ENCODE assay signal across 8 cellular contexts in genomic region chr10:52233351-52233991, GRCh38.
DNase-seq lines count a peak whose midpoint lies in the region; ATAC-seq, FAIRE-seq and TF ChIP-seq lines count a peak whose summit lies in the region.
"Not testable (repeated sequence)": the region's sequence is repeated elsewhere in the genome, so short reads cannot be mapped to it uniquely, and the experiment has no call there.

No MANE protein-coding gene starts in this region.

- not testable (repeated sequence) for TF ChIP-seq CTCF in A549 (IDR thresholded peaks at IDR 0.05); HCT116 (IDR thresholded peaks at IDR 0.05 in 2 of 3, conservative IDR thresholded peaks at IDR 0.05 in 1 of 3; ENCODE audit: borderline replicate concordance in 1 of 3, insufficient read depth in 1 of 3, low read depth in 2 of 3, low read length in 2 of 3); choroid plexus epithelial cell (conservative IDR thresholded peaks at IDR 0.05; ENCODE audit: low read depth, low read length); heart left ventricle (IDR thresholded peaks at IDR 0.05); mesothelial cell of epicardium (IDR thresholded peaks at IDR 0.05; ENCODE audit: unreplicated experiment); psoas muscle (IDR thresholded peaks at IDR 0.05)
- peak; percentile 10 for TF ChIP-seq CTCF in RWPE2 (IDR thresholded peaks at IDR 0.05; ENCODE audit: poor library complexity, severe bottlenecking)

- not testable (repeated sequence) for H3K9me3 ChIP-seq in A549; HCT116 (ENCODE audit: control insufficient read depth in 1 of 2, insufficient read depth in 1 of 2, low read depth in 1 of 2, low read length in 2 of 2); RWPE2 (ENCODE audit: severe bottlenecking); heart left ventricle; psoas muscle

- not testable (repeated sequence) for TF ChIP-seq RAD21 in A549 (conservative IDR thresholded peaks at IDR 0.05 in 1 of 2, IDR thresholded peaks at IDR 0.05 in 1 of 2); HCT116 (IDR thresholded peaks at IDR 0.05; ENCODE audit: low read depth)

- H3K27ac ChIP-seq in A549 (peak overlapping the region; percentile 25 to 66; a peak in 3 of 6 replicates), HCT116 (ENCODE audit: low read depth, low read length) (peak overlapping the region; percentile 43), RWPE2 (ENCODE audit: poor library complexity, severe bottlenecking) (peak overlapping the region; percentile 45), psoas muscle (peak overlapping the region; percentile 42)
- not testable (repeated sequence) for H3K27ac ChIP-seq in heart left ventricle

- H2AFZ ChIP-seq in HCT116 (ENCODE audit: low read depth, low read length, poor library complexity, severe bottlenecking), result not testable (repeated sequence)

- RAD21 ChIA-PET in HCT116 (lab: Charles Lee; ENCODE audit: low non-redundant PET in 1 of 2, low total read pairs in 2 of 2, uncharacterized antibody in 2 of 2, unreplicated experiment in 2 of 2), result not testable (repeated sequence)

- intact Hi-C loops in HCT116 (cut with micrococcal nuclease); activated T-helper 1 cell treated with anti-CD3 and anti-CD28 coated beads, Interleukin-12 subunit alpha, Interleukin-12 subunit beta, Interleukin-2, Interleukin-4 antibody, amounts not matched to agents 30 ng/mL and 10 ng/mL and 1 ng/mL, durations not matched to agents 14 hours and 24 hours and 36 hours (cut with micrococcal nuclease); heart left ventricle (cut with DNase I); psoas muscle (cut with DNase I): not testable (repeated sequence)

- H3K4me1 Mint-ChIP-seq in activated T-helper 1 cell treated with anti-CD3 and anti-CD28 coated beads, Interleukin-12 subunit alpha, Interleukin-12 subunit beta, Interleukin-2, Interleukin-4 antibody, amounts not matched to agents 30 ng/mL and 10 ng/mL and 1 ng/mL, durations not matched to agents 14 hours and 24 hours and 36 hours (ENCODE audit: low read depth); mesothelial cell of epicardium: not testable (repeated sequence)

- not testable (repeated sequence) for TF ChIP-seq EP300 in A549 (IDR thresholded peaks at IDR 0.05)

- H3K4me2 ChIP-seq in A549, result peak overlapping the region; percentile 64
- peak overlapping the region; percentile 72 for H3K4me2 ChIP-seq in HCT116 (ENCODE audit: low read length)

- H3K4me3 ChIP-seq in A549, result peak overlapping the region; percentile 39
- H3K4me3 ChIP-seq in HCT116 (replicated peaks in 1 of 2; ENCODE audit: low read depth in 1 of 2, low read length in 2 of 2), result peak overlapping the region; percentile 43 to 47
- peak overlapping the region; percentile 25 for H3K4me3 ChIP-seq in RWPE2 (ENCODE audit: severe bottlenecking)
- peak overlapping the region; percentile 47 for H3K4me3 ChIP-seq in choroid plexus epithelial cell (ENCODE audit: low read depth, low read length)
- peak overlapping the region in 9 of 12 donors; percentile 24 to 45 (median 37) for H3K4me3 ChIP-seq in heart left ventricle
- H3K4me3 ChIP-seq in psoas muscle, result peak overlapping the region; percentile 51

- not testable (repeated sequence) for H3K36me3 ChIP-seq in HCT116 (ENCODE audit: control insufficient read depth in 1 of 2, insufficient read depth in 2 of 2, low read length in 2 of 2); RWPE2 (ENCODE audit: low read depth); heart left ventricle; psoas muscle (ENCODE audit: insufficient read depth in 1 of 2, low read depth in 1 of 2)

- H3K27me3 ChIP-seq in HCT116 (ENCODE audit: insufficient read depth, low read length); RWPE2 (ENCODE audit: insufficient read depth, poor library complexity, severe bottlenecking); heart left ventricle; psoas muscle (ENCODE audit: insufficient read depth in 3 of 3, low read length in 2 of 3): not testable (repeated sequence)

- peak in 1 of 2 experiments; percentile 57; a peak in 3 of 6 replicates for ATAC-seq in A549
- ATAC-seq in HCT116, result peak; percentile 60
- not testable (repeated sequence) for ATAC-seq in RWPE2 (ENCODE audit: low read depth); heart left ventricle; psoas muscle

- not testable (repeated sequence) for TF ChIP-seq POLR2A in A549 (IDR thresholded peaks at IDR 0.05; ENCODE audit: low read length); HCT116 (IDR thresholded peaks at IDR 0.05; ENCODE audit: borderline replicate concordance, extremely low read depth, insufficient read depth, insufficient read length); heart left ventricle (IDR thresholded peaks at IDR 0.05)

- not testable (repeated sequence) for H4K20me1 ChIP-seq in HCT116 (ENCODE audit: insufficient read depth)

- not testable (repeated sequence) for H3K9me3 Mint-ChIP-seq in activated T-helper 1 cell treated with anti-CD3 and anti-CD28 coated beads, Interleukin-12 subunit alpha, Interleukin-12 subunit beta, Interleukin-2, Interleukin-4 antibody, amounts not matched to agents 30 ng/mL and 10 ng/mL and 1 ng/mL, durations not matched to agents 14 hours and 24 hours and 36 hours; mesothelial cell of epicardium

- H3K79me2 ChIP-seq in HCT116 (ENCODE audit: insufficient read depth, low read length), result not testable (repeated sequence)

- H3K4me1 ChIP-seq in A549 (peaks cover 12% of the 10 kb centered on the region; the same call in 2 of the 3 replicates), HCT116 (ENCODE audit: control insufficient read depth in 1 of 2, insufficient read depth in 2 of 2, low read length in 2 of 2) (peaks cover 15 to 24% of the 10 kb centered on the region in 2 experiments), RWPE2 (ENCODE audit: insufficient read depth, poor library complexity, severe bottlenecking) (peaks cover 18% of the 10 kb centered on the region)
- H3K4me1 ChIP-seq in heart left ventricle, psoas muscle: not testable (repeated sequence)

- 3% methylated on average over 6 of the region's 34 CpGs for WGBS in A549 (ENCODE audit: missing lambda C conversion rate)
- 10 to 17% (median 17%) methylated on average over 6 to 11 of the region's 34 CpGs for WGBS in heart left ventricle, 4 donors
- 20 to 47% (median 22%) methylated on average over 4 to 6 of the region's 34 CpGs for WGBS in psoas muscle, 3 donors

- not testable (repeated sequence) for H3K9me2 ChIP-seq in HCT116 (ENCODE audit: insufficient read depth)

- not testable (repeated sequence) for DNase-seq in A549 (ENCODE audit: low read depth in 1 of 2, low spot score in 1 of 2); HCT116 (ENCODE audit: low read depth, low spot score); RWPE2 (ENCODE audit: low spot score); activated T-helper 1 cell treated with anti-CD3 and anti-CD28 coated beads, Interleukin-12 subunit alpha, Interleukin-12 subunit beta, Interleukin-2, Interleukin-4 antibody, amounts not matched to agents 30 ng/mL and 10 ng/mL and 1 ng/mL, durations not matched to agents 14 hours and 24 hours and 36 hours (ENCODE audit: low spot score); choroid plexus epithelial cell (ENCODE audit: low read depth); heart left ventricle; mesothelial cell of epicardium (ENCODE audit: low spot score in 2 of 2, unreplicated experiment in 2 of 2); psoas muscle

- not testable (repeated sequence) for H3K36me3 Mint-ChIP-seq in activated T-helper 1 cell treated with anti-CD3 and anti-CD28 coated beads, Interleukin-12 subunit alpha, Interleukin-12 subunit beta, Interleukin-2, Interleukin-4 antibody, amounts not matched to agents 30 ng/mL and 10 ng/mL and 1 ng/mL, durations not matched to agents 14 hours and 24 hours and 36 hours (ENCODE audit: low read depth); mesothelial cell of epicardium

- H3K9ac ChIP-seq in HCT116 (ENCODE audit: low read length), result peak overlapping the region; percentile 26

- CTCF ChIA-PET in A549 (lab: Yijun Ruan, JAX); HCT116 (lab: Charles Lee): not testable (repeated sequence)

- H3K4me3 Mint-ChIP-seq in activated T-helper 1 cell treated with anti-CD3 and anti-CD28 coated beads, Interleukin-12 subunit alpha, Interleukin-12 subunit beta, Interleukin-2, Interleukin-4 antibody, amounts not matched to agents 30 ng/mL and 10 ng/mL and 1 ng/mL, durations not matched to agents 14 hours and 24 hours and 36 hours, result peak overlapping the region; percentile 53
- peak overlapping the region; percentile 73 for H3K4me3 Mint-ChIP-seq in mesothelial cell of epicardium

- TSS peak; percentile 80 for BruUV-seq in HCT116 (replicated peaks; lab: Mats Ljungman, UMichigan)

- FAIRE-seq in A549 (lab: Jason Lieb, UNC), result not testable (repeated sequence)

- POLR2A ChIA-PET in A549 (lab: Yijun Ruan, JAX); HCT116 (lab: Charles Lee): not testable (repeated sequence)

- not testable (repeated sequence) for H3K27me3 Mint-ChIP-seq in activated T-helper 1 cell treated with anti-CD3 and anti-CD28 coated beads, Interleukin-12 subunit alpha, Interleukin-12 subunit beta, Interleukin-2, Interleukin-4 antibody, amounts not matched to agents 30 ng/mL and 10 ng/mL and 1 ng/mL, durations not matched to agents 14 hours and 24 hours and 36 hours (ENCODE audit: insufficient read depth); mesothelial cell of epicardium (ENCODE audit: low read depth)

- not testable (repeated sequence) for H3K27ac Mint-ChIP-seq in activated T-helper 1 cell treated with anti-CD3 and anti-CD28 coated beads, Interleukin-12 subunit alpha, Interleukin-12 subunit beta, Interleukin-2, Interleukin-4 antibody, amounts not matched to agents 30 ng/mL and 10 ng/mL and 1 ng/mL, durations not matched to agents 14 hours and 24 hours and 36 hours
- peak overlapping the region; percentile 66 for H3K27ac Mint-ChIP-seq in mesothelial cell of epicardium
